ENCODE assay signal across 17 cellular contexts in genomic region chr1:23524163-23524562, GRCh38. TPM values are rescaled to one million over a fixed set of nuclear protein-coding genes. Genes with fewer than 3 reads are reported as not detected.
DNase-seq lines count a peak whose midpoint lies in the region; ATAC-seq and TF ChIP-seq lines count a peak whose summit lies in the region.
"Had no signal": no experiment of that assay in that cellular context is flagged by ENCODE, and none has a peak within 500 bp of the region (broad histone marks: within the 10 kb centered on the region; RNA-seq: fewer than 3 reads in every experiment).

No MANE protein-coding gene starts in this region.

- H3K9me3 Mint-ChIP-seq in T-helper 2 cell treated with Interferon-gamma antibody and Interleukin-4, amounts not matched to agents 5 μg/mL and 100 μg/mL, for 36 hours: no peaks in the 10 kb centered on the region
- H3K9me3 Mint-ChIP-seq in mesothelial cell of epicardium: no peaks in the 10 kb centered on the region
- H3K9me3 Mint-ChIP-seq: nephron had no signal

- peaks cover 96% of the 10 kb centered on the region for H3K79me2 ChIP-seq in OCI-LY7 (ENCODE audit: insufficient read depth, low read depth, low read length)

- H3K4me1 ChIP-seq in OCI-LY7 (ENCODE audit: insufficient read depth, low read length, poor library complexity, severe bottlenecking) (peaks cover 61% of the 10 kb centered on the region), esophagus (ENCODE audit: control insufficient read depth in 2 of 2, insufficient read depth in 2 of 2, low read length in 1 of 2) (peaks cover under 1 to 23% of the 10 kb centered on the region in 2 donors), stomach (peaks cover 18 to 50% (median 39%) of the 10 kb centered on the region in 4 donors), aorta (ENCODE audit: control insufficient read depth in 1 of 2, insufficient read depth in 2 of 2, low read length in 2 of 2) (no peaks in the 10 kb centered on the region)
- H3K4me1 ChIP-seq: foreskin keratinocyte had no signal

- DNase-seq in T-helper 2 cell treated with Interferon-gamma antibody and Interleukin-4, amounts not matched to agents 5 μg/mL and 100 μg/mL, for 36 hours (ENCODE audit: low spot score): no peak
- DNase-seq in T-helper 2 cell (no peak), OCI-LY7 (ENCODE audit: low spot score) (no peak), stomach (no peak), mesothelial cell of epicardium (ENCODE audit: low spot score in 2 of 2, unreplicated experiment in 2 of 2) (no peak), aorta (no peak)
- DNase-seq: caudate nucleus, foreskin keratinocyte, left ventricle myocardium inferior, MG63, psoas muscle, substantia nigra had no signal

- no peak overlapping the region for H2AFZ ChIP-seq in OCI-LY7 (ENCODE audit: low read length)

- no peak for TF ChIP-seq POLR2A in stomach (IDR thresholded peaks at IDR 0.05)

- CTCF ChIA-PET in OCI-LY7 (lab: Charles Lee; ENCODE audit: unreplicated experiment): interaction anchor here (0.9 to 2.0 kb wide), 2 partner anchors 8 to 15 kb away, joined by 3 to 7 read pairs; no protein-coding TSS in a partner anchor

- H3K4me3 ChIP-seq in OCI-LY7 (ENCODE audit: low read depth, low read length, poor library complexity, severe bottlenecking): peak overlapping the region; percentile 84
- no peak overlapping the region for H3K4me3 ChIP-seq in esophagus (ENCODE audit: low read depth in 1 of 2, low read length in 2 of 2)
- H3K4me3 ChIP-seq in stomach: no peak overlapping the region
- H3K4me3 ChIP-seq in aorta (ENCODE audit: low read length in 2 of 2): no peak overlapping the region
- H3K4me3 ChIP-seq: left ventricle myocardium inferior, MG63, psoas muscle had no signal

- intact Hi-C loops in OCI-LY7 (cut with micrococcal nuclease; ENCODE audit: unreplicated experiment): loop anchor here (2.0 to 10.0 kb wide), 2 partner anchors 39 to 1001 kb away; partner anchors contain the start of gene ASAP3
- intact Hi-C loops in stomach (cut with DNase I; ENCODE audit: low total_unique reads): no loop called here
- intact Hi-C loops in aorta (cut with DNase I): no loop called here

- TF ChIP-seq EP300 in stomach (IDR thresholded peaks at IDR 0.05): no peak

- H3K27ac Mint-ChIP-seq in T-helper 2 cell treated with Interferon-gamma antibody and Interleukin-4, amounts not matched to agents 5 μg/mL and 100 μg/mL, for 36 hours: peak overlapping the region; percentile 67
- no peak overlapping the region for H3K27ac Mint-ChIP-seq in mesothelial cell of epicardium
- H3K27ac Mint-ChIP-seq: nephron had no signal

- H3K4me1 Mint-ChIP-seq in T-helper 2 cell treated with Interferon-gamma antibody and Interleukin-4, amounts not matched to agents 5 μg/mL and 100 μg/mL, for 36 hours (ENCODE audit: low read depth): peaks cover 56% of the 10 kb centered on the region
- peaks cover 8% of the 10 kb centered on the region for H3K4me1 Mint-ChIP-seq in mesothelial cell of epicardium

- WGBS in esophagus, 2 donors: 65 to 69% methylated on average over 3 of the region's 3 CpGs
- 21 to 74% (median 49%) methylated on average over 1 to 3 of the region's 3 CpGs for WGBS in stomach, 5 donors
- WGBS in aorta, 2 donors: 81 to 82% methylated on average over 3 of the region's 3 CpGs

- H3K9me3 ChIP-seq in OCI-LY7 (ENCODE audit: low read length): no peaks in the 10 kb centered on the region
- H3K9me3 ChIP-seq in esophagus (ENCODE audit: control insufficient read depth in 2 of 2, insufficient read depth in 1 of 2, low read depth in 1 of 2, low read length in 1 of 2): no peaks in the 10 kb centered on the region
- no peaks in the 10 kb centered on the region for H3K9me3 ChIP-seq in stomach
- no peaks in the 10 kb centered on the region for H3K9me3 ChIP-seq in aorta (ENCODE audit: control insufficient read depth, low read length)
- H3K9me3 ChIP-seq: left ventricle myocardium inferior, MG63, psoas muscle had no signal

- no peaks in the 10 kb centered on the region for H3K27me3 ChIP-seq in esophagus (ENCODE audit: control insufficient read depth in 1 of 2, insufficient read depth in 2 of 2, low read length in 2 of 2)
- peaks cover 0 to 18% (median 0%) of the 10 kb centered on the region in 3 donors for H3K27me3 ChIP-seq in stomach
- no peaks in the 10 kb centered on the region for H3K27me3 ChIP-seq in aorta (ENCODE audit: control insufficient read depth in 1 of 2, insufficient read depth in 2 of 2, low read length in 1 of 2)
- H3K27me3 ChIP-seq: MG63 had no signal

- H3K4me2 ChIP-seq in OCI-LY7 (ENCODE audit: low read length): peak overlapping the region; percentile 90

- TF ChIP-seq CTCF in OCI-LY7 (conservative IDR thresholded peaks at IDR 0.05; ENCODE audit: low read length) (no peak), stomach (IDR thresholded peaks at IDR 0.05) (no peak), mesothelial cell of epicardium (IDR thresholded peaks at IDR 0.05; ENCODE audit: unreplicated experiment) (no peak)

- H3K9me2 ChIP-seq in OCI-LY7 (ENCODE audit: insufficient read depth, low read length): no peaks in the 10 kb centered on the region

- H4K20me1 ChIP-seq in OCI-LY7 (ENCODE audit: insufficient read depth, low read length): peaks cover 22% of the 10 kb centered on the region

- POLR2A ChIA-PET in OCI-LY7 (lab: Charles Lee): interaction anchor here (0.6 to 3.2 kb wide), 9 partner anchors 10 to 109 kb away, joined by 3 to 18 read pairs (median 5); no protein-coding TSS in a partner anchor

- no peaks in the 10 kb centered on the region for H3K27me3 Mint-ChIP-seq in T-helper 2 cell treated with Interferon-gamma antibody and Interleukin-4, amounts not matched to agents 5 μg/mL and 100 μg/mL, for 36 hours (ENCODE audit: low read depth)
- H3K27me3 Mint-ChIP-seq in mesothelial cell of epicardium (ENCODE audit: low read depth): no peaks in the 10 kb centered on the region

- peaks cover 65% of the 10 kb centered on the region for H3K36me3 Mint-ChIP-seq in T-helper 2 cell treated with Interferon-gamma antibody and Interleukin-4, amounts not matched to agents 5 μg/mL and 100 μg/mL, for 36 hours (ENCODE audit: low read depth)
- peaks cover 4% of the 10 kb centered on the region for H3K36me3 Mint-ChIP-seq in mesothelial cell of epicardium

- ATAC-seq in HG03571 (IDR thresholded peaks at IDR 0.05; ENCODE audit: unreplicated experiment): no peak
- no peak for ATAC-seq in aorta (ENCODE audit: low FRiP score)
- ATAC-seq: activated CD4-positive, CD25-positive, alpha-beta regulatory T cell treated with anti-CD3 and anti-CD28 coated beads, Interleukin-2, amount 50 U/mL, for 24 hours; foreskin keratinocyte; Panc1; psoas muscle had no signal

- H3K27ac ChIP-seq in OCI-LY7 (ENCODE audit: low read depth, low read length, poor library complexity, severe bottlenecking) (peak overlapping the region; percentile 98), esophagus (ENCODE audit: low read depth in 2 of 2, low read length in 1 of 2) (peak overlapping the region; percentile 53 to 91), stomach (peak overlapping the region in 4 of 5 donors; percentile 2 to 78 (median 62)), aorta (ENCODE audit: low read depth in 1 of 2, low read length in 2 of 2) (no peak overlapping the region)
- H3K27ac ChIP-seq: foreskin keratinocyte, left ventricle myocardium inferior, psoas muscle had no signal

- no TSS peak for BruUV-seq in OCI-LY7 (replicated peaks; lab: Mats Ljungman, UMichigan)

- peaks cover 98% of the 10 kb centered on the region for H3K36me3 ChIP-seq in OCI-LY7 (ENCODE audit: insufficient read depth, low read length)
- peaks cover 0 to 11% of the 10 kb centered on the region in 2 donors for H3K36me3 ChIP-seq in esophagus (ENCODE audit: control insufficient read depth in 2 of 2, insufficient read depth in 2 of 2, low read length in 1 of 2)
- no peaks in the 10 kb centered on the region for H3K36me3 ChIP-seq in stomach
- H3K36me3 ChIP-seq in aorta (ENCODE audit: control insufficient read depth in 1 of 2, insufficient read depth in 2 of 2, low read length in 1 of 2): no peaks in the 10 kb centered on the region
- H3K36me3 ChIP-seq: left ventricle myocardium inferior had no signal

- peak overlapping the region; percentile 36 for H3K4me3 Mint-ChIP-seq in T-helper 2 cell treated with Interferon-gamma antibody and Interleukin-4, amounts not matched to agents 5 μg/mL and 100 μg/mL, for 36 hours
- H3K4me3 Mint-ChIP-seq in mesothelial cell of epicardium: no peak overlapping the region
- H3K4me3 Mint-ChIP-seq: nephron had no signal

RNA-seq across cellular contexts. Expression of gene E2F2, which starts 6.9 kb away (rescaled TPM):
- total RNA-seq in OCI-LY7 (2014; rRNA removed; shearing (Covaris generic)): 176 and 203 TPM in 2 replicates
- total RNA-seq in OCI-LY7 (2022): 212 and 224 TPM in 2 replicates
- polyA plus RNA-seq in esophagus: 1 to 10 TPM; 5.4 to 7.4 TPM
- total RNA-seq in stomach: 10 to 100 TPM in 1 of 5 donors, 1 to 10 TPM in 3, under 1 TPM in 1; 0.58 to 27.8 (median 3.5) TPM
- polyA plus RNA-seq in stomach: 1 to 10 TPM in 1 of 3 donors, under 1 TPM in 2; 0.61 to 3.2 (median 0.87) TPM
- total RNA-seq in mesothelial cell of epicardium: 4.2 to 5.7 TPM (median 4.8 TPM) in 3 replicates
- total RNA-seq in aorta: under 1 TPM; 0.42 to 0.96 TPM
- polyA plus RNA-seq in aorta: under 1 TPM in 1 of 2 donors, not detected in 1; 0.50 TPM

RNA-seq across cellular contexts. Expression of gene ID3, which starts 35.1 kb away (rescaled TPM):
- total RNA-seq in OCI-LY7 (2014; rRNA removed; shearing (Covaris generic)): 1,286 and 1,658 TPM in 2 replicates
- total RNA-seq in OCI-LY7 (2022) (621 and 629 TPM in 2 replicates), stomach (1,000 to 10,000 TPM in 1 of 5 donors, 100 to 1,000 TPM in 3, 10 to 100 TPM in 1; 90.6 to 1,101 (median 120) TPM), mesothelial cell of epicardium (456 to 487 TPM (median 468 TPM) in 3 replicates), aorta (100 to 1,000 TPM; 368 to 390 TPM)
- polyA plus RNA-seq in esophagus (10 to 100 TPM; 24.4 to 44.2 TPM), stomach (100 to 1,000 TPM in 2 of 3 donors, 10 to 100 TPM in 1; 79.4 to 226 (median 139) TPM), aorta (100 to 1,000 TPM; 349 to 603 TPM)

RNA-seq across cellular contexts. Expression of gene ASAP3, which starts 40.2 kb away (rescaled TPM):
- 5.4 and 5.9 TPM in 2 replicates for total RNA-seq in OCI-LY7 (2014; rRNA removed; shearing (Covaris generic))
- total RNA-seq in OCI-LY7 (2022): 14.9 and 18.0 TPM in 2 replicates
- polyA plus RNA-seq in esophagus: 10 to 100 TPM; 32.0 to 32.8 TPM
- total RNA-seq in stomach: 100 to 1,000 TPM in 1 of 5 donors, 10 to 100 TPM in 4; 29.2 to 228 (median 45.5) TPM
- 10 to 100 TPM; 24.9 to 27.7 (median 25.1) TPM for polyA plus RNA-seq in stomach
- total RNA-seq in mesothelial cell of epicardium: 87.7 to 96.6 TPM (median 95.8 TPM) in 3 replicates
- total RNA-seq in aorta: 10 to 100 TPM; 26.1 to 93.9 TPM
- polyA plus RNA-seq in aorta: 10 to 100 TPM in 1 of 2 donors, 1 to 10 TPM in 1; 7.0 to 16.1 TPM

Comparison
In these comparisons a context has a peak if more than half of its experiments do, and no peak if none do; other contexts are left out.
1. H3K27ac ChIP-seq: peak in OCI-LY7 (single experiment), esophagus (2 of 2) and stomach (4 of 5); none in aorta (0 of 2).
2. RNA of gene E2F2, which starts 6.9 kb away (total RNA-seq): 176 to 224 TPM in OCI-LY7; 4.2 to 5.7 TPM in mesothelial cell of epicardium, 0.58 to 27.8 TPM in stomach and 0.42 to 0.96 TPM in aorta; every median in the first group is over 4 times any median in the second.